Comparison of ENCODE assay signal across 7 cellular contexts in genomic region chr11:67442504-67443398, GRCh38. TPM values are rescaled to one million over a fixed set of nuclear protein-coding genes. Genes with fewer than 3 reads are reported as not detected.
DNase-seq lines count a peak whose midpoint lies in the region; ATAC-seq and TF ChIP-seq lines count a peak whose summit lies in the region.

No MANE protein-coding gene starts in this region.

- H3K27ac ChIP-seq in HEK293 (ENCODE audit: extremely low read depth, low read depth, low read length) = peak overlapping the region; percentile 38
- peak overlapping the region; percentile 80 for H3K27ac ChIP-seq in stomach smooth muscle (ENCODE audit: low read length)

- H3K27me3 ChIP-seq in iPS-15b (ENCODE audit: control insufficient read depth, insufficient read depth, low read length) = no peaks in the 10 kb centered on the region
- H3K27me3 ChIP-seq in stomach smooth muscle (ENCODE audit: control insufficient read depth in 1 of 2, insufficient read depth in 2 of 2, low read length in 2 of 2) = no peaks in the 10 kb centered on the region

- H3K27me3 Mint-ChIP-seq in activated T-cell treated with anti-CD3 and anti-CD28 coated beads, Interleukin-2, amount 50 U/mL, for 72 hours (ENCODE audit: low read depth) = no peaks in the 10 kb centered on the region

- H3K4me3 ChIP-seq in HEK293 (ENCODE audit: low read depth, low read length) (peak overlapping the region; percentile 69), iPS-15b (ENCODE audit: low read depth, low read length) (peak overlapping the region; percentile 75), stomach smooth muscle (ENCODE audit: low read length in 2 of 2) (peak overlapping the region; percentile 67 to 78)

- no peaks in the 10 kb centered on the region for H3K4me1 ChIP-seq in HEK293 (ENCODE audit: control insufficient read depth, insufficient read depth, low read length)
- no peaks in the 10 kb centered on the region for H3K4me1 ChIP-seq in iPS-15b (ENCODE audit: control insufficient read depth, insufficient read depth, low read length)
- H3K4me1 ChIP-seq in stomach smooth muscle (ENCODE audit: control insufficient read depth, insufficient read depth, low read length) = peaks cover 22% of the 10 kb centered on the region

- H3K4me3 Mint-ChIP-seq in activated T-cell treated with anti-CD3 and anti-CD28 coated beads, Interleukin-2, amount 50 U/mL, for 72 hours = peak overlapping the region; percentile 77 to 84

- ATAC-seq in activated T-cell treated with anti-CD3 and anti-CD28 coated beads, Interleukin-2, amount 50 U/mL, for 72 hours (replicated peaks in 1 of 2) = no peak

- POLR2A ChIA-PET in HEK293 (lab: Yijun Ruan, JAX) = interaction anchor here (0.5 to 2.0 kb wide), 8 partner anchors 10 to 218 kb away, joined by 3 to 10 read pairs (median 6); partner anchors contain the start of genes PPP1CA and RAD9A

- peaks cover 78% of the 10 kb centered on the region for H3K4me1 Mint-ChIP-seq in activated T-cell treated with anti-CD3 and anti-CD28 coated beads, Interleukin-2, amount 50 U/mL, for 72 hours (ENCODE audit: low read depth)

- H3K27ac Mint-ChIP-seq in activated T-cell treated with anti-CD3 and anti-CD28 coated beads, Interleukin-2, amount 50 U/mL, for 72 hours = no peak overlapping the region

- no peaks in the 10 kb centered on the region for H3K9me3 Mint-ChIP-seq in activated T-cell treated with anti-CD3 and anti-CD28 coated beads, Interleukin-2, amount 50 U/mL, for 72 hours

- H3K36me3 Mint-ChIP-seq in activated T-cell treated with anti-CD3 and anti-CD28 coated beads, Interleukin-2, amount 50 U/mL, for 72 hours (ENCODE audit: insufficient read depth in 2 of 2) = peaks cover 2 to 5% of the 10 kb centered on the region in 2 donors

- CTCF ChIA-PET in HEK293 (lab: Yijun Ruan, JAX) = interaction anchor here (1.0 kb wide), 1 partner anchor 14 kb away, joined by 3 read pairs; the partner anchor contains the start of gene RPS6KB2

- DNase-seq in activated T-cell treated with anti-CD3 and anti-CD28 coated beads, Interleukin-2, amount 50 U/mL, for 72 hours = no peak
- no peak for DNase-seq in iPS-NIHi11 (ENCODE audit: low spot score)
- no peak for DNase-seq in SIG-M5 (lab: John Stamatoyannopoulos, UW)
- DNase-seq in NCI-H1417 (lab: John Stamatoyannopoulos, UW) = no peak

- peaks cover 0 to 43% of the 10 kb centered on the region in 2 experiments; a peak in 1 of 3 replicates for H3K36me3 ChIP-seq in HEK293 (ENCODE audit: control insufficient read depth in 2 of 2, insufficient read depth in 1 of 2, low read length in 2 of 2)
- peaks cover 28% of the 10 kb centered on the region for H3K36me3 ChIP-seq in iPS-15b (ENCODE audit: control insufficient read depth, insufficient read depth, low read length)
- peaks cover 0 to 15% of the 10 kb centered on the region in 2 donors for H3K36me3 ChIP-seq in stomach smooth muscle (ENCODE audit: control insufficient read depth in 2 of 2, insufficient read depth in 2 of 2, low read length in 2 of 2)

- peak overlapping the region; percentile 81 for H3K9ac ChIP-seq in iPS-15b (ENCODE audit: low read depth, low read length)
- H3K9ac ChIP-seq in stomach smooth muscle (ENCODE audit: low read length in 2 of 2) = peak overlapping the region; percentile 72 to 77

- no peak for TF ChIP-seq CTCF in HEK293 (tag by site-specific recombination; IDR thresholded peaks at IDR 0.05)

- H3K9me3 ChIP-seq in HEK293 (ENCODE audit: control insufficient read depth, insufficient read depth, low read depth, low read length) (no peaks in the 10 kb centered on the region), iPS-15b (ENCODE audit: control insufficient read depth, insufficient read depth, low read length) (no peaks in the 10 kb centered on the region), stomach smooth muscle (ENCODE audit: control insufficient read depth in 2 of 2, low read length in 2 of 2) (no peaks in the 10 kb centered on the region)

TF ChIP-seq in HEK293, 187 proteins besides CTCF, POLR2A, EP300 and RAD21:
- TF ChIP-seq ZNF600 (tag by site-specific recombination; IDR thresholded peaks at IDR 0.05) = peak; percentile 64; the same call in 1 of the 2 replicates
- no peak for TF ChIP-seq ZNF19 (tag by site-specific recombination; IDR thresholded peaks at IDR 0.05; ENCODE audit: low read depth)
- no peak for TF ChIP-seq ZNF560 (tag by site-specific recombination; IDR thresholded peaks at IDR 0.05; ENCODE audit: borderline replicate concordance)
- TF ChIP-seq GLIS2 (tag by site-specific recombination; IDR thresholded peaks at IDR 0.05) = peak; percentile 41; the same call in 1 of the 2 replicates
- no peak for TF ChIP-seq ZNF211 (tag by site-specific recombination; IDR thresholded peaks at IDR 0.05; ENCODE audit: low read depth)
- TF ChIP-seq MYNN (tag by site-specific recombination; IDR thresholded peaks at IDR 0.05; ENCODE audit: borderline replicate concordance) = no peak
- no peak for TF ChIP-seq BCL11B (tag by site-specific recombination; IDR thresholded peaks at IDR 0.05; ENCODE audit: low read depth)
- TF ChIP-seq OVOL3 (tag by site-specific recombination; IDR thresholded peaks at IDR 0.05) = no peak

RNA-seq across cellular contexts. Expression of gene CORO1B, which starts 0.5 kb away (rescaled TPM):
- 10 to 100 TPM; 58.2 to 91.9 TPM for total RNA-seq in activated T-cell treated with anti-CD3 and anti-CD28 coated beads, Interleukin-2, amount 50 U/mL, for 72 hours

RNA-seq across cellular contexts. Expression of gene PTPRCAP, which starts 5.3 kb away (rescaled TPM):
- total RNA-seq in activated T-cell treated with anti-CD3 and anti-CD28 coated beads, Interleukin-2, amount 50 U/mL, for 72 hours = 100 to 1,000 TPM in 1 of 2 donors, 10 to 100 TPM in 1; 94.5 to 119 TPM

RNA-seq across cellular contexts. Expression of gene GPR152, which starts 9.8 kb away (rescaled TPM):
- not detected for total RNA-seq in activated T-cell treated with anti-CD3 and anti-CD28 coated beads, Interleukin-2, amount 50 U/mL, for 72 hours

RNA-seq across cellular contexts. Expression of gene CABP4, which starts 12.4 kb away (rescaled TPM):
- total RNA-seq in activated T-cell treated with anti-CD3 and anti-CD28 coated beads, Interleukin-2, amount 50 U/mL, for 72 hours = 10 to 100 TPM in 1 of 2 donors, 1 to 10 TPM in 1; 8.9 to 10.4 TPM

RNA-seq across cellular contexts. Expression of gene RPS6KB2, which starts 14.5 kb away (rescaled TPM):
- total RNA-seq in activated T-cell treated with anti-CD3 and anti-CD28 coated beads, Interleukin-2, amount 50 U/mL, for 72 hours = 10 to 100 TPM; 55.0 to 56.1 TPM
